24 cellular contexts compared by ENCODE assay signal in genomic region chr5:66743344-66743743, GRCh38.
A peak's percentile ranks its signal among the peaks of the same experiment; 100 is the strongest.
DNase-seq lines count a peak whose midpoint lies in the region; ATAC-seq and TF ChIP-seq lines count a peak whose summit lies in the region.
"Had no signal": no experiment of that assay in that cellular context is flagged by ENCODE, and none has a peak within 500 bp of the region (broad histone marks: within the 10 kb centered on the region; RNA-seq: fewer than 3 reads in every experiment).

No MANE protein-coding gene starts in this region.

- WGBS in right cardiac atrium, result 91% methylated on average over 6 of the region's 6 CpGs

- ATAC-seq in right cardiac atrium (peak; percentile 2 to 14), left cardiac atrium (no peak), lower lobe of right lung (no peak), HG03354 (IDR thresholded peaks at IDR 0.05; ENCODE audit: poor library complexity, severe bottlenecking, unreplicated experiment) (no peak)
- ATAC-seq in activated T-helper 17 cell treated with anti-CD3 and anti-CD28 coated beads, Interleukin-2, amount 50 U/mL, for 72 hours (replicated peaks), result no peak
- ATAC-seq: A549; CD8-positive, alpha-beta T cell had no signal

- DNase-seq in right cardiac atrium (peak in 1 of 3 donors; percentile 41), left cardiac atrium (no peak), lower lobe of right lung (no peak), HAP-1 (ENCODE audit: low spot score in 2 of 2) (no peak)
- DNase-seq in stimulated activated CD4-positive, alpha-beta T cell treated with anti-CD3 and anti-CD28 coated beads, Interleukin-4, amount 100 ng/mL, for 4 hours, result no peak
- DNase-seq: AML-193; Caco-2; CD8-positive, alpha-beta T cell; DMS79 treated with DMSO at 0.1 percent for 48 hours; GF-D8; MM.1S; NCI-H1417; NCI-H1694; NCI-H2029 treated with DMSO at 0.1 percent for 48 hours; NCI-H2227 treated with DMSO at 0.1 percent for 48 hours; NCI-H526 treated with DMSO at 0.1 percent for 48 hours; PC-9; RPMI8226; SHP77 treated with DMSO at 0.1 percent for 48 hours had no signal

- H3K9me3 ChIP-seq in right cardiac atrium (ENCODE audit: control insufficient read depth, low read length) (no peaks in the 10 kb centered on the region), lower lobe of right lung (no peaks in the 10 kb centered on the region), HAP-1 (no peaks in the 10 kb centered on the region)
- H3K9me3 ChIP-seq: A549, Caco-2 had no signal

- peak overlapping the region; percentile 2 for H3K27ac Mint-ChIP-seq in activated T-helper 17 cell treated with anti-CD3 and anti-CD28 coated beads, Interleukin-2, amount 50 U/mL, for 72 hours
- H3K27ac Mint-ChIP-seq: CD8-positive, alpha-beta T cell had no signal

- H3K4me1 ChIP-seq in right cardiac atrium (ENCODE audit: control insufficient read depth, insufficient read depth, low read length) (peaks cover 15% of the 10 kb centered on the region), lower lobe of right lung (peaks cover 36% of the 10 kb centered on the region), HAP-1 (no peaks in the 10 kb centered on the region)
- H3K4me1 ChIP-seq: Caco-2 had no signal

- no peak overlapping the region for H3K27ac ChIP-seq in right cardiac atrium (ENCODE audit: low read length)
- H3K27ac ChIP-seq in lower lobe of right lung, result peak overlapping the region; percentile 48
- H3K27ac ChIP-seq: A549, C4-2B, KMS-11, PC-9 had no signal

- H3K27me3 ChIP-seq in right cardiac atrium (ENCODE audit: control insufficient read depth, insufficient read depth), result no peaks in the 10 kb centered on the region
- no peaks in the 10 kb centered on the region for H3K27me3 ChIP-seq in lower lobe of right lung (ENCODE audit: low read depth)
- peaks cover 16% of the 10 kb centered on the region for H3K27me3 ChIP-seq in HAP-1 (ENCODE audit: low read depth)

- peaks cover 9% of the 10 kb centered on the region for H3K4me1 Mint-ChIP-seq in activated T-helper 17 cell treated with anti-CD3 and anti-CD28 coated beads, Interleukin-2, amount 50 U/mL, for 72 hours

- H3K27me3 Mint-ChIP-seq in activated T-helper 17 cell treated with anti-CD3 and anti-CD28 coated beads, Interleukin-2, amount 50 U/mL, for 72 hours, result peaks cover 36% of the 10 kb centered on the region

- H3K36me3 ChIP-seq in lower lobe of right lung (no peaks in the 10 kb centered on the region), HAP-1 (replicated peaks) (no peaks in the 10 kb centered on the region)

- no peak for TF ChIP-seq CTCF in lower lobe of right lung (IDR thresholded peaks at IDR 0.05)

- intact Hi-C loops in right cardiac atrium (cut with DNase I), result loop anchor here in 2 of 4 donors (5.0 to 10.0 kb wide), 2 partner anchors 149 to 436 kb away; partner anchors contain the start of gene MAST4 (in 1 of the 2)
- intact Hi-C loops in left cardiac atrium (cut with DNase I), result loop anchor here in 1 of 2 donors (5.0 kb wide), 1 partner anchor 146 kb away; the partner anchor contains the start of gene MAST4
- intact Hi-C loops in lower lobe of right lung (cut with DNase I), result no loop called here

- H3K36me3 Mint-ChIP-seq in activated T-helper 17 cell treated with anti-CD3 and anti-CD28 coated beads, Interleukin-2, amount 50 U/mL, for 72 hours (ENCODE audit: low read depth), result no peaks in the 10 kb centered on the region
- H3K36me3 Mint-ChIP-seq: CD8-positive, alpha-beta T cell had no signal

- no peaks in the 10 kb centered on the region for H3K9me3 Mint-ChIP-seq in activated T-helper 17 cell treated with anti-CD3 and anti-CD28 coated beads, Interleukin-2, amount 50 U/mL, for 72 hours
- H3K9me3 Mint-ChIP-seq: CD8-positive, alpha-beta T cell had no signal

- H3K4me3 ChIP-seq in right cardiac atrium (ENCODE audit: low read length), result no peak overlapping the region
- H3K4me3 ChIP-seq in lower lobe of right lung, result no peak overlapping the region
- H3K4me3 ChIP-seq in HAP-1, result no peak overlapping the region
- H3K4me3 ChIP-seq: A549, PC-9 had no signal

- in situ Hi-C loops in HAP-1 (cut with MboI; ENCODE audit: low sequenced_read_pairs), result loop anchor here (25.0 kb wide), 1 partner anchor 431 kb away; no protein-coding TSS in a partner anchor

- H3K4me3 Mint-ChIP-seq in activated T-helper 17 cell treated with anti-CD3 and anti-CD28 coated beads, Interleukin-2, amount 50 U/mL, for 72 hours, result no peak overlapping the region
- H3K4me3 Mint-ChIP-seq: CD8-positive, alpha-beta T cell had no signal

Comparison
In these comparisons a context has a peak if more than half of its experiments do, and no peak if none do; other contexts are left out.
1. ATAC-seq: peak in right cardiac atrium (2 of 2); none in left cardiac atrium (0 of 2), activated T-helper 17 cell treated with anti-CD3 and anti-CD28 coated beads, Interleukin-2, amount 50 U/mL, for 72 hours (single experiment), lower lobe of right lung (0 of 2) and HG03354 (single experiment).